In genomic region chr6:115782612-115783011, GRCh38 we compare ENCODE assay signal across 26 cellular contexts.
DNase-seq lines count a peak whose midpoint lies in the region; ATAC-seq and TF ChIP-seq lines count a peak whose summit lies in the region.
"Had no signal": no experiment of that assay in that cellular context is flagged by ENCODE, and none has a peak within 500 bp of the region (broad histone marks: within the 10 kb centered on the region; RNA-seq: fewer than 3 reads in every experiment).

No MANE protein-coding gene starts in this region.

- no peaks in the 10 kb centered on the region for H3K4me1 Mint-ChIP-seq in stimulated activated effector memory CD8-positive, alpha-beta T cell treated with anti-CD3 and anti-CD28 coated beads, Interleukin-12 subunit alpha, Interleukin-12 subunit beta, amount 100 ng/mL, for 72 hours
- no peaks in the 10 kb centered on the region for H3K4me1 Mint-ChIP-seq in naive thymus-derived CD8-positive, alpha-beta T cell
- no peaks in the 10 kb centered on the region for H3K4me1 Mint-ChIP-seq in chondrocyte (ENCODE audit: low read depth)
- H3K4me1 Mint-ChIP-seq: CD14-positive monocyte; CD4-positive, alpha-beta memory T cell; CD4-positive, CD25-positive, alpha-beta regulatory T cell; CD8-positive, alpha-beta memory T cell had no signal

- peak overlapping the region; percentile 47 for H2AFZ ChIP-seq in parathyroid adenoma

- H3K27ac ChIP-seq in ascending aorta (peak overlapping the region; percentile 35 to 43), parathyroid adenoma (no peak overlapping the region)
- H3K27ac ChIP-seq: BLaER1 had no signal

- intact Hi-C loops in ascending aorta (cut with DNase I): no loop called here

- TF ChIP-seq CTCF in ascending aorta (IDR thresholded peaks at IDR 0.05) (no peak), parathyroid adenoma (IDR thresholded peaks at IDR 0.05) (no peak), chondrocyte (IDR thresholded peaks at IDR 0.05) (no peak)

- H3K27me3 ChIP-seq in ascending aorta (no peaks in the 10 kb centered on the region), parathyroid adenoma (ENCODE audit: control insufficient read depth, insufficient read depth, low read length) (no peaks in the 10 kb centered on the region), MG63 (no peaks in the 10 kb centered on the region)
- H3K27me3 ChIP-seq: BE2C, BLaER1 had no signal

- peaks cover 4% of the 10 kb centered on the region for H3K9me3 Mint-ChIP-seq in stimulated activated effector memory CD8-positive, alpha-beta T cell treated with anti-CD3 and anti-CD28 coated beads, Interleukin-12 subunit alpha, Interleukin-12 subunit beta, amount 100 ng/mL, for 72 hours
- peaks cover 0 to 15% (median 0%) of the 10 kb centered on the region in 9 donors for H3K9me3 Mint-ChIP-seq in naive thymus-derived CD8-positive, alpha-beta T cell
- no peaks in the 10 kb centered on the region for H3K9me3 Mint-ChIP-seq in chondrocyte (ENCODE audit: low read depth)

- POLR2A ChIA-PET in naive thymus-derived CD8-positive, alpha-beta T cell (lab: Charles Lee): no interaction called here

- H3K4me3 Mint-ChIP-seq in stimulated activated effector memory CD8-positive, alpha-beta T cell treated with anti-CD3 and anti-CD28 coated beads, Interleukin-12 subunit alpha, Interleukin-12 subunit beta, amount 100 ng/mL, for 72 hours: no peak overlapping the region
- H3K4me3 Mint-ChIP-seq in naive thymus-derived CD8-positive, alpha-beta T cell: no peak overlapping the region
- no peak overlapping the region for H3K4me3 Mint-ChIP-seq in chondrocyte (ENCODE audit: unreplicated experiment)
- H3K4me3 Mint-ChIP-seq: CD14-positive monocyte; CD4-positive, alpha-beta memory T cell; CD4-positive, CD25-positive, alpha-beta regulatory T cell; CD8-positive, alpha-beta memory T cell had no signal

- no peaks in the 10 kb centered on the region for H3K36me3 Mint-ChIP-seq in stimulated activated effector memory CD8-positive, alpha-beta T cell treated with anti-CD3 and anti-CD28 coated beads, Interleukin-12 subunit alpha, Interleukin-12 subunit beta, amount 100 ng/mL, for 72 hours
- no peaks in the 10 kb centered on the region for H3K36me3 Mint-ChIP-seq in naive thymus-derived CD8-positive, alpha-beta T cell
- no peaks in the 10 kb centered on the region for H3K36me3 Mint-ChIP-seq in chondrocyte (ENCODE audit: low read depth)
- H3K36me3 Mint-ChIP-seq: CD14-positive monocyte; CD4-positive, alpha-beta memory T cell; CD4-positive, CD25-positive, alpha-beta regulatory T cell; CD8-positive, alpha-beta memory T cell had no signal

- DNase-seq in ascending aorta (ENCODE audit: low spot score in 2 of 2): no peak
- DNase-seq in left lobe of liver (ENCODE audit: low spot score): no peak
- DNase-seq in stimulated activated effector memory CD8-positive, alpha-beta T cell treated with anti-CD3 and anti-CD28 coated beads, Interleukin-12 subunit alpha, Interleukin-12 subunit beta, amount 100 ng/mL, for 72 hours (ENCODE audit: low spot score in 2 of 2): no peak
- DNase-seq in naive thymus-derived CD8-positive, alpha-beta T cell: no peak
- DNase-seq in dedifferentiated amniotic fluid mesenchymal stem cell (ENCODE audit: extremely low spot score): no peak
- no peak for DNase-seq in MG63
- DNase-seq in chondrocyte (ENCODE audit: low spot score): no peak
- DNase-seq: 8988T; ACHN; BE2C; C1 segment of cervical spinal cord; CD4-positive, alpha-beta memory T cell; CD4-positive, CD25-positive, alpha-beta regulatory T cell; CD8-positive, alpha-beta memory T cell; COR-L47; DMS 273 treated with DMSO at 0.1 percent for 48 hours; DMS153; DMS53; DMS79; DND-41; EL; GDM1 had no signal

- H3K4me1 ChIP-seq in ascending aorta (no peaks in the 10 kb centered on the region), parathyroid adenoma (no peaks in the 10 kb centered on the region)
- H3K4me1 ChIP-seq: BE2C, BLaER1 had no signal

- no peaks in the 10 kb centered on the region for H3K9me3 ChIP-seq in ascending aorta
- no peaks in the 10 kb centered on the region for H3K9me3 ChIP-seq in parathyroid adenoma (ENCODE audit: control insufficient read depth, low read length)
- no peaks in the 10 kb centered on the region for H3K9me3 ChIP-seq in MG63
- H3K9me3 ChIP-seq: BE2C, BLaER1 had no signal

- H3K36me3 ChIP-seq in ascending aorta: no peaks in the 10 kb centered on the region
- H3K36me3 ChIP-seq in parathyroid adenoma (ENCODE audit: control insufficient read depth, insufficient read depth, low read length): no peaks in the 10 kb centered on the region
- no peaks in the 10 kb centered on the region for H3K36me3 ChIP-seq in MG63
- H3K36me3 ChIP-seq: BE2C, BLaER1 had no signal

- ATAC-seq in left lobe of liver: peak; percentile 72
- ATAC-seq in stimulated activated effector memory CD8-positive, alpha-beta T cell treated with anti-CD3 and anti-CD28 coated beads, Interleukin-12 subunit alpha, Interleukin-12 subunit beta, amount 100 ng/mL, for 72 hours: peak; percentile 8
- no peak for ATAC-seq in naive thymus-derived CD8-positive, alpha-beta T cell
- ATAC-seq: GM12878 had no signal

- no peak overlapping the region for H3K4me2 ChIP-seq in parathyroid adenoma (ENCODE audit: low read length)
- H3K4me2 ChIP-seq: BLaER1 had no signal

- H3K4me3 ChIP-seq in ascending aorta: no peak overlapping the region
- no peak overlapping the region for H3K4me3 ChIP-seq in parathyroid adenoma (ENCODE audit: low read depth, low read length)
- H3K4me3 ChIP-seq in MG63: no peak overlapping the region
- H3K4me3 ChIP-seq: BLaER1, GM12878 had no signal

- H3K9ac ChIP-seq in parathyroid adenoma: no peak overlapping the region
- H3K9ac ChIP-seq: BLaER1 had no signal

- no peak overlapping the region for H3K27ac Mint-ChIP-seq in stimulated activated effector memory CD8-positive, alpha-beta T cell treated with anti-CD3 and anti-CD28 coated beads, Interleukin-12 subunit alpha, Interleukin-12 subunit beta, amount 100 ng/mL, for 72 hours
- no peak overlapping the region for H3K27ac Mint-ChIP-seq in naive thymus-derived CD8-positive, alpha-beta T cell
- no peak overlapping the region for H3K27ac Mint-ChIP-seq in chondrocyte (ENCODE audit: unreplicated experiment)
- H3K27ac Mint-ChIP-seq: CD14-positive monocyte; CD4-positive, alpha-beta memory T cell; CD8-positive, alpha-beta memory T cell had no signal

- H3K79me2 ChIP-seq in parathyroid adenoma: no peaks in the 10 kb centered on the region

- H3K27me3 Mint-ChIP-seq in naive thymus-derived CD8-positive, alpha-beta T cell: no peaks in the 10 kb centered on the region
- H3K27me3 Mint-ChIP-seq in chondrocyte (ENCODE audit: low read depth): no peaks in the 10 kb centered on the region
- H3K27me3 Mint-ChIP-seq: CD4-positive, alpha-beta memory T cell; CD4-positive, CD25-positive, alpha-beta regulatory T cell; CD8-positive, alpha-beta memory T cell had no signal

Comparison
In these comparisons a context has a peak if more than half of its experiments do, and no peak if none do; other contexts are left out.
1. ATAC-seq: peak in left lobe of liver (single experiment) and stimulated activated effector memory CD8-positive, alpha-beta T cell treated with anti-CD3 and anti-CD28 coated beads, Interleukin-12 subunit alpha, Interleukin-12 subunit beta, amount 100 ng/mL, for 72 hours (single experiment); none in naive thymus-derived CD8-positive, alpha-beta T cell (0 of 2).